In genomic region chr7:30148951-30149459, GRCh38 we compare ENCODE assay signal across 8 cellular contexts. TPM values are rescaled to one million over a fixed set of nuclear protein-coding genes. Genes with fewer than 3 reads are reported as not detected.
A peak's percentile ranks its signal among the peaks of the same experiment; 100 is the strongest.
DNase-seq lines count a peak whose midpoint lies in the region; ATAC-seq lines count a peak whose summit lies in the region.

No MANE protein-coding gene starts in this region.

- DNase-seq in activated gamma-delta T cell treated with Interleukin-2 at 50 U/mL for 16 hours (peak; percentile 17), activated gamma-delta T cell (lab: John Stamatoyannopoulos, UW) (no peak), NOMO-1 treated with dmso at 0.1 percent for 144 hours (lab: John Stamatoyannopoulos, UW; ENCODE audit: unreplicated experiment) (peak; percentile 43), left lobe of liver (ENCODE audit: low spot score) (no peak), mesenteric fat pad (ENCODE audit: low spot score) (no peak), superior temporal gyrus (ENCODE audit: extremely low spot score) (no peak)
- DNase-seq in central memory CD8-positive, alpha-beta T cell (ENCODE audit: low spot score in 2 of 2), result no peak
- DNase-seq in stimulated activated naive CD8-positive, alpha-beta T cell treated with anti-CD3 and anti-CD28 coated beads, Interleukin-15, Interleukin-2, amounts not matched to agents 100 U/mL and 50 U/mL, for 24 hours, result peak; percentile 37

- H3K9me3 Mint-ChIP-seq in central memory CD8-positive, alpha-beta T cell, result no peaks in the 10 kb centered on the region

- H3K4me1 Mint-ChIP-seq in central memory CD8-positive, alpha-beta T cell, result no peaks in the 10 kb centered on the region

- peak; percentile 61 for ATAC-seq in central memory CD8-positive, alpha-beta T cell (replicated peaks; ENCODE audit: extremely low read depth, poor library complexity, severe bottlenecking)
- ATAC-seq in stimulated activated naive CD8-positive, alpha-beta T cell treated with anti-CD3 and anti-CD28 coated beads, Interleukin-15, Interleukin-2, amounts not matched to agents 100 U/mL and 50 U/mL, for 24 hours, result peak; percentile 60
- ATAC-seq in left lobe of liver, result no peak

- H3K27ac Mint-ChIP-seq in central memory CD8-positive, alpha-beta T cell (ENCODE audit: low read depth), result no peak overlapping the region

- peaks cover 2% of the 10 kb centered on the region for H3K36me3 Mint-ChIP-seq in central memory CD8-positive, alpha-beta T cell (ENCODE audit: insufficient read depth)

- H3K27me3 Mint-ChIP-seq in central memory CD8-positive, alpha-beta T cell, result no peaks in the 10 kb centered on the region

- H3K4me3 Mint-ChIP-seq in central memory CD8-positive, alpha-beta T cell, result peak overlapping the region; percentile 51

RNA-seq across cellular contexts. Expression of gene MTURN, which starts 14.2 kb away (rescaled TPM):
- 2.8 TPM for total RNA-seq in left lobe of liver
- 113 TPM for total RNA-seq in mesenteric fat pad

Comparison
In these comparisons a context has a peak if more than half of its experiments do, and no peak if none do; other contexts are left out.
1. DNase-seq: peak in activated gamma-delta T cell treated with Interleukin-2 at 50 U/mL for 16 hours (single experiment), NOMO-1 treated with dmso at 0.1 percent for 144 hours (single experiment) and stimulated activated naive CD8-positive, alpha-beta T cell treated with anti-CD3 and anti-CD28 coated beads, Interleukin-15, Interleukin-2, amounts not matched to agents 100 U/mL and 50 U/mL, for 24 hours (single experiment); none in activated gamma-delta T cell (single experiment), central memory CD8-positive, alpha-beta T cell (0 of 2), left lobe of liver (single experiment), mesenteric fat pad (single experiment) and superior temporal gyrus (single experiment).
2. RNA of gene MTURN, which starts 14.2 kb away (total RNA-seq): 113 TPM in mesenteric fat pad (single experiment); 2.8 TPM in left lobe of liver (single experiment); every median in the first group is over 10 times any median in the second.